ENCODE assay signal across 20 cellular contexts in the genomic region with DNA sequence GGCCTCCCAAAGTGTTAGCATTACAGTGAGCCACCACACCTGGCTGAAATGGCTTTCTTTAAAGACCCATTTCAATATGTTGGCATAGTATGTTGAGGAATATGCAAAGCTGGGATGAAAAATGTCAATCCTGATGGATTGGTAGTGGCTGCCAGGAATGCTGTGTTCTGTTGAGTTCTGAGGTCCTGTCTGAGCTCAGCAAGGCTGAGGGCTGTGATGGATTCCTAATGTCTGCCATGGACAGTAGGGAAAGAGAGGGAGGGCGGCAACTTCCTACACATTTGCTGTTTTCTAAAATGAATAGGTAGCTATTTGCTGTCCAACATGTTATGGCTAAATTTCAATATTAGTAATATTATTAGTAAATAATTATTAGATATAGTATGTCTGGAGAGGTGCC. TPM values are rescaled to one million over a fixed set of nuclear protein-coding genes. Genes with fewer than 3 reads are reported as not detected.
DNase-seq lines count a peak whose midpoint lies in the region; ATAC-seq, FAIRE-seq and TF ChIP-seq lines count a peak whose summit lies in the region.
"Had no signal": no experiment of that assay in that cellular context is flagged by ENCODE, and none has a peak within 500 bp of the region (broad histone marks: within the 10 kb centered on the region; RNA-seq: fewer than 3 reads in every experiment).

No MANE protein-coding gene starts in this region.

- H3K4me3 Mint-ChIP-seq in activated CD4-positive, alpha-beta T cell treated with anti-CD3 and anti-CD28 coated beads, Interleukin-2, amount 10 ng/mL, durations not matched to agents 24 days and 14 days, result no peak overlapping the region
- H3K4me3 Mint-ChIP-seq: central memory CD8-positive, alpha-beta T cell had no signal

- H3K27ac Mint-ChIP-seq in activated CD4-positive, alpha-beta T cell treated with anti-CD3 and anti-CD28 coated beads, Interleukin-2, amount 10 ng/mL, durations not matched to agents 24 days and 14 days, result peak overlapping the region; percentile 25

- no peaks in the 10 kb centered on the region for H3K9me1 ChIP-seq in K562 (ENCODE audit: control insufficient read depth, insufficient read depth, low read length)

- H3K36me3 Mint-ChIP-seq in activated CD4-positive, alpha-beta T cell treated with anti-CD3 and anti-CD28 coated beads, Interleukin-2, amount 10 ng/mL, durations not matched to agents 24 days and 14 days (ENCODE audit: low read depth), result peaks cover 64% of the 10 kb centered on the region

- H3F3A ChIP-seq in Loucy (ENCODE audit: low read depth), result no peaks in the 10 kb centered on the region

- TF ChIP-seq CTCF in Loucy (conservative IDR thresholded peaks at IDR 0.05; ENCODE audit: low read length) (no peak), K562 (IDR thresholded peaks at IDR 0.05 in 2 of 3, conservative IDR thresholded peaks at IDR 0.05 in 1 of 3; ENCODE audit: insufficient read depth in 2 of 3, low read depth in 1 of 3, low read length in 3 of 3) (no peak), neutrophil (IDR thresholded peaks at IDR 0.05) (no peak)

- CTCF ChIA-PET in K562 (lab: Yijun Ruan, JAX; ENCODE audit: low intra/inter-chr PET ratio), result no interaction called here

- DNase-seq in activated CD4-positive, alpha-beta T cell treated with anti-CD3 and anti-CD28 coated beads, Interleukin-2, amount 10 ng/mL, durations not matched to agents 24 days and 14 days, result no peak
- DNase-seq in activated CD4-positive, alpha-beta T cell treated with anti-CD3 and anti-CD28 coated beads, Interleukin-2, amount 50 U/mL, for 4 hours, result no peak
- DNase-seq in K562 (ENCODE audit: extremely low read depth in 1 of 4, low spot score in 3 of 4) (no peak), NCI-H1417 (lab: John Stamatoyannopoulos, UW) (no peak)
- DNase-seq: activated CD4-positive, alpha-beta T cell treated with anti-CD3 and anti-CD28 coated beads, Interleukin-2, amount 50 U/mL, for 1 hour; KBM-7; mammary epithelial cell; MV-4-11; NCI-H2081; NCI-H510A; posterior cingulate gyrus; stimulated activated naive CD4-positive, alpha-beta T cell treated with Interleukin-2 at 50 U/mL for 16 hours had no signal

- H3K9me2 ChIP-seq in Loucy (replicated peaks; ENCODE audit: low read depth, low read length), result no peaks in the 10 kb centered on the region

- intact Hi-C loops in activated CD4-positive, alpha-beta T cell treated with anti-CD3 and anti-CD28 coated beads, Interleukin-2, amount 10 ng/mL, durations not matched to agents 24 days and 14 days (cut with micrococcal nuclease), result loop anchor here (10.0 kb wide), 1 partner anchor 277 kb away; no protein-coding TSS in a partner anchor
- intact Hi-C loops in K562 (cut with micrococcal nuclease), result no loop called here

- H3K4me1 ChIP-seq in Loucy (ENCODE audit: insufficient read depth, low read length, poor library complexity, severe bottlenecking) (peaks cover 84% of the 10 kb centered on the region), K562 (replicated peaks in 1 of 2; ENCODE audit: control insufficient read depth in 2 of 2, insufficient read depth in 2 of 2, low read length in 2 of 2) (peaks cover 21 to 90% of the 10 kb centered on the region in 2 experiments), neutrophil (ENCODE audit: control insufficient read depth in 1 of 2, insufficient read depth in 1 of 2, low read depth in 1 of 2, low read length in 1 of 2) (peaks cover 89 to 92% of the 10 kb centered on the region in 2 experiments)

- no peak for TF ChIP-seq RAD21 in K562 (CRISPR knock-in tag; conservative IDR thresholded peaks at IDR 0.05 in 1 of 2, IDR thresholded peaks at IDR 0.05 in 1 of 2)

- H3K9me3 Mint-ChIP-seq in activated CD4-positive, alpha-beta T cell treated with anti-CD3 and anti-CD28 coated beads, Interleukin-2, amount 10 ng/mL, durations not matched to agents 24 days and 14 days, result peaks cover 6% of the 10 kb centered on the region
- H3K9me3 Mint-ChIP-seq: central memory CD8-positive, alpha-beta T cell had no signal

- no peaks in the 10 kb centered on the region for H3K9me3 ChIP-seq in Loucy (ENCODE audit: insufficient read depth, low read depth, low read length)
- no peaks in the 10 kb centered on the region for H3K9me3 ChIP-seq in K562 (replicated peaks; ENCODE audit: control insufficient read depth, insufficient read depth, low read depth, low read length)
- no peaks in the 10 kb centered on the region for H3K9me3 ChIP-seq in neutrophil

- H3K4me3 ChIP-seq in Loucy (ENCODE audit: low read length, poor library complexity, severe bottlenecking) (no peak overlapping the region), K562 (no peak overlapping the region), neutrophil (ENCODE audit: low read depth in 1 of 2, low read length in 1 of 2) (no peak overlapping the region)
- H3K4me3 ChIP-seq: BLaER1 treated with 17β-estradiol and CSF1 and Interleukin-3, amounts not matched to agents 10 nM and 100 nM; GM12878 had no signal

- in situ Hi-C loops in K562 (cut with MboI), result no loop called here

- H3K9ac ChIP-seq in Loucy (ENCODE audit: low read depth, low read length, poor library complexity, severe bottlenecking) (no peak overlapping the region), K562 (ENCODE audit: insufficient read depth in 1 of 2, low read depth in 2 of 2, low read length in 2 of 2) (no peak overlapping the region)
- H3K9ac ChIP-seq: BLaER1 treated with 17β-estradiol and CSF1 and Interleukin-3, amounts not matched to agents 10 nM and 100 nM had no signal

- H3K36me3 ChIP-seq in Loucy (ENCODE audit: insufficient read depth, low read length), result 0 out of 2 replicates have a peak, but pooled peaks cover 4% of the 10 kb centered on the region
- peaks cover 15% of the 10 kb centered on the region for H3K36me3 ChIP-seq in K562 (ENCODE audit: control insufficient read depth, insufficient read depth, low read length)
- peaks cover 4% of the 10 kb centered on the region for H3K36me3 ChIP-seq in neutrophil

- H4K20me1 ChIP-seq in Loucy (ENCODE audit: insufficient read depth, low read length, poor library complexity, severe bottlenecking) (peaks cover 58% of the 10 kb centered on the region), K562 (replicated peaks; ENCODE audit: control insufficient read depth, insufficient read depth, low read length) (no peaks in the 10 kb centered on the region)

- POLR2A ChIA-PET in K562 (lab: Yijun Ruan, JAX), result interaction anchor here (0.7 to 4.1 kb wide), 7 partner anchors 8 to 310 kb away, joined by 3 to 22 read pairs (median 4); a partner anchor contains a TSS

- ATAC-seq in K562, result no peak
- no peak for ATAC-seq in GM18511 (IDR thresholded peaks at IDR 0.05; ENCODE audit: unreplicated experiment)
- no peak for ATAC-seq in HG02610 (IDR thresholded peaks at IDR 0.05; ENCODE audit: unreplicated experiment)
- ATAC-seq: GM12878 had no signal

- no TSS peak for BruUV-seq in K562 (replicated peaks; lab: Mats Ljungman, UMichigan)

- H3K4me2 ChIP-seq in Loucy (ENCODE audit: low read depth, low read length, poor library complexity, severe bottlenecking), result peak overlapping the region; percentile 42
- H3K4me2 ChIP-seq in K562 (ENCODE audit: insufficient read depth, low read length), result peak overlapping the region; percentile 8; the same call in 1 of the 2 replicates

- WGBS in K562 (ENCODE audit: insufficient coverage, low coverage, missing lambda C conversion rate), result 86% methylated on average over 1 of the region's 1 CpG

- H3K27ac ChIP-seq in K562 (ENCODE audit: extremely low read depth, low read depth, low read length) (no peak overlapping the region), neutrophil (peak overlapping the region; percentile 66)
- H3K27ac ChIP-seq: BLaER1 treated with 17β-estradiol and CSF1 and Interleukin-3, amounts not matched to agents 10 nM and 100 nM had no signal

- no peaks in the 10 kb centered on the region for H3K27me3 ChIP-seq in Loucy (ENCODE audit: insufficient read depth, low read length, poor library complexity, severe bottlenecking)
- H3K27me3 ChIP-seq in K562 (ENCODE audit: control insufficient read depth in 2 of 2, insufficient read depth in 2 of 2, low read length in 2 of 2), result no peaks in the 10 kb centered on the region
- H3K27me3 ChIP-seq in neutrophil, result no peaks in the 10 kb centered on the region
- H3K27me3 ChIP-seq: BLaER1 treated with 17β-estradiol and CSF1 and Interleukin-3, amounts not matched to agents 10 nM and 100 nM had no signal

- H3K79me2 ChIP-seq in Loucy (ENCODE audit: insufficient read depth, low read length), result peaks cover 97% of the 10 kb centered on the region
- peaks cover 97% of the 10 kb centered on the region for H3K79me2 ChIP-seq in K562 (ENCODE audit: control insufficient read depth, insufficient read depth, low read length)

- H3K27me3 Mint-ChIP-seq in activated CD4-positive, alpha-beta T cell treated with anti-CD3 and anti-CD28 coated beads, Interleukin-2, amount 10 ng/mL, durations not matched to agents 24 days and 14 days, result no peaks in the 10 kb centered on the region
- H3K27me3 Mint-ChIP-seq: central memory CD8-positive, alpha-beta T cell had no signal

- no peak overlapping the region for H2AFZ ChIP-seq in Loucy (ENCODE audit: low read length)
- H2AFZ ChIP-seq in K562 (ENCODE audit: low read depth, low read length), result no peak overlapping the region

- no peak for TF ChIP-seq POLR2A in K562 (conservative IDR thresholded peaks at IDR 0.05)

- no peak for TF ChIP-seq EP300 in K562 (IDR thresholded peaks at IDR 0.05; ENCODE audit: low read length)

- no peak for FAIRE-seq in K562 (lab: Jason Lieb, UNC)
- FAIRE-seq: frontal cortex, GM12878 had no signal

- H3K4me1 Mint-ChIP-seq in activated CD4-positive, alpha-beta T cell treated with anti-CD3 and anti-CD28 coated beads, Interleukin-2, amount 10 ng/mL, durations not matched to agents 24 days and 14 days, result peaks cover 79% of the 10 kb centered on the region

RNA-seq across cellular contexts. Expression of a gene that starts 8.2 kb away (rescaled TPM):
- 186 and 187 TPM in 2 replicates for total RNA-seq in activated CD4-positive, alpha-beta T cell treated with anti-CD3 and anti-CD28 coated beads, Interleukin-2, amount 10 ng/mL, durations not matched to agents 24 days and 14 days
- total RNA-seq in K562 (2011; cell fraction: chromatin; rRNA removed; ENCODE audit: low replicate concordance), result 10.7 and 17.8 TPM in 2 replicates
- 5.3 and 7.3 TPM in 2 replicates for total RNA-seq in K562 (2011; cell fraction: nucleolus; rRNA removed)
- 10.6 and 18.9 TPM in 2 replicates for total RNA-seq in K562 (2011; cell fraction: nucleoplasm; rRNA removed)
- total RNA-seq in K562 (2014; rRNA removed) (23.6 and 24.6 TPM in 2 replicates), K562 (2014; rRNA removed; fragmentation: Illumina TruSeq; extraction: Trizol) (28.9 and 33.9 TPM in 2 replicates), K562 (2015; rRNA removed; fragmentation: Illumina TruSeq; extraction: Trizol) (30.8 and 32.1 TPM in 2 replicates), K562 (2021) (24.2 and 27.3 TPM in 2 replicates)
- polyA plus RNA-seq in K562 (2011; rRNA removed) (13.2 and 21.5 TPM in 2 replicates), K562 (2014; fragmentation: Illumina TruSeq; extraction: Trizol) (20.5 and 30.0 TPM in 2 replicates), K562 (2014; fragmentation: Nextera tagmentation; extraction: Ambion mirVana) (10 to 100 TPM in 1 of 2 experiments, 1 to 10 TPM in 1; 7.8 to 12.1 TPM), K562 (2014; rRNA removed) (17.4 and 17.6 TPM in 2 replicates)
- polyA plus RNA-seq in K562 (2011; cell fraction: cytosol; rRNA removed), result 4.1 and 7.1 TPM in 2 replicates
- 12.5 and 14.7 TPM in 2 replicates for polyA plus RNA-seq in K562 (2011; cell fraction: nucleus; rRNA removed)
- polyA plus RNA-seq in K562 (2012), result 12.2 and 30.2 TPM in 2 replicates
- 48.4 and 52.6 TPM in 2 replicates for polyA minus RNA-seq in K562 (2011; rRNA and poly(A)+ RNA removed)
- polyA minus RNA-seq in K562 (2011; cell fraction: cytosol; rRNA and poly(A)+ RNA removed), result 36.9 and 49.1 TPM in 2 replicates
- polyA minus RNA-seq in K562 (2011; cell fraction: nucleus; rRNA and poly(A)+ RNA removed), result 6.1 and 10.1 TPM in 2 replicates

RNA-seq across cellular contexts. Expression of a gene that starts 40.3 kb away (rescaled TPM):
- total RNA-seq in activated CD4-positive, alpha-beta T cell treated with anti-CD3 and anti-CD28 coated beads, Interleukin-2, amount 10 ng/mL, durations not matched to agents 24 days and 14 days, result 167 and 179 TPM in 2 replicates
- total RNA-seq in K562 (2011; cell fraction: chromatin; rRNA removed; ENCODE audit: low replicate concordance), result 10.6 and 25.3 TPM in 2 replicates
- total RNA-seq in K562 (2011; cell fraction: nucleolus; rRNA removed), result 10.3 and 10.4 TPM in 2 replicates
- 17.9 and 22.3 TPM in 2 replicates for total RNA-seq in K562 (2011; cell fraction: nucleoplasm; rRNA removed)
- 75.1 and 85.7 TPM in 2 replicates for total RNA-seq in K562 (2014; rRNA removed)
- 128 and 148 TPM in 2 replicates for total RNA-seq in K562 (2014; rRNA removed; fragmentation: Illumina TruSeq; extraction: Trizol)
- 92.6 and 105 TPM in 2 replicates for total RNA-seq in K562 (2015; rRNA removed; fragmentation: Illumina TruSeq; extraction: Trizol)
- 94.4 and 115 TPM in 2 replicates for total RNA-seq in K562 (2021)
- 117 and 155 TPM in 2 replicates for polyA plus RNA-seq in K562 (2011; rRNA removed)
- polyA plus RNA-seq in K562 (2011; cell fraction: cytosol; rRNA removed), result 29.8 and 61.5 TPM in 2 replicates
- polyA plus RNA-seq in K562 (2011; cell fraction: nucleus; rRNA removed), result 20.0 and 40.3 TPM in 2 replicates
- 157 and 166 TPM in 2 replicates for polyA plus RNA-seq in K562 (2012)
- 72.2 and 79.3 TPM in 2 replicates for polyA plus RNA-seq in K562 (2014; fragmentation: Illumina TruSeq; extraction: Trizol)
- polyA plus RNA-seq in K562 (2014; fragmentation: Nextera tagmentation; extraction: Ambion mirVana), result 100 to 1,000 TPM; 328 to 382 TPM
- polyA plus RNA-seq in K562 (2014; rRNA removed), result 115 and 116 TPM in 2 replicates
- 27.4 and 34.5 TPM in 2 replicates for polyA minus RNA-seq in K562 (2011; rRNA and poly(A)+ RNA removed)
- polyA minus RNA-seq in K562 (2011; cell fraction: cytosol; rRNA and poly(A)+ RNA removed), result 15.9 and 18.7 TPM in 2 replicates
- 8.5 and 15.7 TPM in 2 replicates for polyA minus RNA-seq in K562 (2011; cell fraction: nucleus; rRNA and poly(A)+ RNA removed)
